Comparison of ENCODE assay signal across 19 cellular contexts in the genomic region with DNA sequence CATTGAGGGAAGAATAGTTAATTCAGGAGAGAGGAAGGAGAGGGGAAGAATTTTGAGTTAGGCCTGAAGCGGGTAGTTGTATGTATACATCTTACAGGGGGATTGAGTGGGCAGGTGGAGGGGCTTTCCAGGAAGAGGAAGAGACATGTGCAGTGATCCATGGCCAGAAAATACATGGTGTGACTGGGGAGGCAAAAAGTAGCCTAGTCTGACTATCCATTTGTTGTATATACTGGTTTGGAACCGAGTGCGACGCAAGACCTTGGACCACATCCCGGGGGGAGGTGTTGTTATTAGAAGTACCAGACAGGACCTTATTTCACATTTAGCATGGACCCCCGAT.
DNase-seq lines count a peak whose midpoint lies in the region; ATAC-seq, FAIRE-seq and TF ChIP-seq lines count a peak whose summit lies in the region.
"Had no signal": no experiment of that assay in that cellular context is flagged by ENCODE, and none has a peak within 500 bp of the region (broad histone marks: within the 10 kb centered on the region; RNA-seq: fewer than 3 reads in every experiment).

No MANE protein-coding gene starts in this region.

- H3K27ac ChIP-seq in caudate nucleus (ENCODE audit: low read depth, low read length) (no peak overlapping the region), testis (no peak overlapping the region)
- H3K27ac ChIP-seq: C4-2B, KMS-11 had no signal

- intact Hi-C loops in activated CD4-positive, alpha-beta T cell treated with anti-CD3 and anti-CD28 coated beads, Interleukin-2, amount 10 ng/mL, durations not matched to agents 24 days and 14 days (cut with micrococcal nuclease) = loop anchor here (10.0 kb wide), 1 partner anchor 861 kb away; no protein-coding TSS in a partner anchor
- intact Hi-C loops in testis (cut with DNase I; ENCODE audit: low total_unique reads) = no loop called here

- H3K36me3 Mint-ChIP-seq in activated CD4-positive, alpha-beta T cell treated with anti-CD3 and anti-CD28 coated beads, Interleukin-2, amount 10 ng/mL, durations not matched to agents 24 days and 14 days (ENCODE audit: low read depth) = peaks cover 6% of the 10 kb centered on the region
- peaks cover 2% of the 10 kb centered on the region for H3K36me3 Mint-ChIP-seq in central memory CD8-positive, alpha-beta T cell (ENCODE audit: insufficient read depth)

- H3K27me3 Mint-ChIP-seq in activated CD4-positive, alpha-beta T cell treated with anti-CD3 and anti-CD28 coated beads, Interleukin-2, amount 10 ng/mL, durations not matched to agents 24 days and 14 days = no peaks in the 10 kb centered on the region
- no peaks in the 10 kb centered on the region for H3K27me3 Mint-ChIP-seq in central memory CD8-positive, alpha-beta T cell

- H3K36me3 ChIP-seq in testis (ENCODE audit: low read depth, missing control alignments) = no peaks in the 10 kb centered on the region

- TF ChIP-seq POLR2A in GM12891 (IDR thresholded peaks at IDR 0.05; ENCODE audit: low read depth, low read length) = no peak
- TF ChIP-seq POLR2A in testis (IDR thresholded peaks at IDR 0.05) = no peak

- 94 to 97% methylated on average over 6 of the region's 6 CpGs for WGBS in testis, 2 donors

- peak; percentile 20 for FAIRE-seq in GM12891 (lab: Jason Lieb, UNC)
- FAIRE-seq: A204.1, HepG2 had no signal

- TF ChIP-seq CTCF in testis (IDR thresholded peaks at IDR 0.05) = no peak

- DNase-seq in activated CD4-positive, alpha-beta T cell treated with anti-CD3 and anti-CD28 coated beads, Interleukin-2, amount 10 ng/mL, durations not matched to agents 24 days and 14 days = peak; percentile 50
- no peak for DNase-seq in activated CD4-positive, alpha-beta T cell treated with anti-CD3 and anti-CD28 coated beads for 4 hours
- DNase-seq in GM12891 (ENCODE audit: insufficient read length, low spot score) (no peak), caudate nucleus (lab: John Stamatoyannopoulos, UW) (no peak), testis (no peak), AG08395 (ENCODE audit: low spot score) (no peak)
- no peak for DNase-seq in central memory CD8-positive, alpha-beta T cell (ENCODE audit: low spot score in 2 of 2)
- DNase-seq: COR-L47, GOT3, NCI-H1048, NCI-H1436 treated with DMSO at 0.1 percent for 48 hours, NCI-H2029 treated with DMSO at 0.1 percent for 48 hours, NCI-H774 had no signal

- H3K9me3 ChIP-seq in testis = no peaks in the 10 kb centered on the region

- no peak overlapping the region for H3K4me3 Mint-ChIP-seq in activated CD4-positive, alpha-beta T cell treated with anti-CD3 and anti-CD28 coated beads, Interleukin-2, amount 10 ng/mL, durations not matched to agents 24 days and 14 days
- H3K4me3 Mint-ChIP-seq in central memory CD8-positive, alpha-beta T cell = no peak overlapping the region

- no peaks in the 10 kb centered on the region for H3K4me1 ChIP-seq in testis

- no peak overlapping the region for H3K4me3 ChIP-seq in testis

- peak; percentile 33 for ATAC-seq in HG02759 (IDR thresholded peaks at IDR 0.05; ENCODE audit: unreplicated experiment)
- ATAC-seq in central memory CD8-positive, alpha-beta T cell (replicated peaks; ENCODE audit: extremely low read depth, poor library complexity, severe bottlenecking) = no peak
- ATAC-seq: HepG2, Panc1 had no signal

- no peak overlapping the region for H3K27ac Mint-ChIP-seq in activated CD4-positive, alpha-beta T cell treated with anti-CD3 and anti-CD28 coated beads, Interleukin-2, amount 10 ng/mL, durations not matched to agents 24 days and 14 days
- H3K27ac Mint-ChIP-seq in central memory CD8-positive, alpha-beta T cell (ENCODE audit: low read depth) = peak overlapping the region; percentile 8

- H3K9me3 Mint-ChIP-seq in activated CD4-positive, alpha-beta T cell treated with anti-CD3 and anti-CD28 coated beads, Interleukin-2, amount 10 ng/mL, durations not matched to agents 24 days and 14 days = no peaks in the 10 kb centered on the region
- no peaks in the 10 kb centered on the region for H3K9me3 Mint-ChIP-seq in central memory CD8-positive, alpha-beta T cell

- no peaks in the 10 kb centered on the region for H3K27me3 ChIP-seq in testis

- H3K4me1 Mint-ChIP-seq in activated CD4-positive, alpha-beta T cell treated with anti-CD3 and anti-CD28 coated beads, Interleukin-2, amount 10 ng/mL, durations not matched to agents 24 days and 14 days = peaks cover 35% of the 10 kb centered on the region
- peaks cover 18% of the 10 kb centered on the region for H3K4me1 Mint-ChIP-seq in central memory CD8-positive, alpha-beta T cell

TF ChIP-seq in GM12891, 5 proteins besides CTCF, POLR2A, EP300 and RAD21:
- no peak for TF ChIP-seq SPI1 (IDR thresholded peaks at IDR 0.05; ENCODE audit: low read depth, low read length)
- no peak for TF ChIP-seq TAF1 (IDR thresholded peaks at IDR 0.05; ENCODE audit: low read depth, low read length)
- TF ChIP-seq POU2F2 (IDR thresholded peaks at IDR 0.05; ENCODE audit: low read depth, low read length) = no peak
